Comparison of ENCODE assay signal across 18 cellular contexts in the genomic region with DNA sequence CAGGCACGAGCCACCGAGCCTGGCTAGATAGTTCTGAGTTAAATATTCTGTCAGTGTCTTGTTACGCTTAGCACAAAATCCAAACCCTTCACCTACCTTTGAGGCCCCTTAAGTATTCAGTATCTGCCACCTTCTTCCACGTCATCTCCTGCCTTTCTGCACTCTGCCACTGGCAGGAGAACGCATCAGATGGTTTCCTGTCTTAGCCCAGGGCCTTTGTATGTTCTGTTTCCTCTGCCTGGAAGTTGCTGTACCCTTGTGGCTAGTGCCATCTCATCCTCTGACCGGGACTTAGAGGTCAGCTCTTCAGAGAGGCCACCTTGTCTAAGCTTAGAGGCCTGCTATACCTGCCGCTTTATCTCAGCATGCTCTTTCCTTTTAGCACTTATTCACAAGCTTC.
DNase-seq lines count a peak whose midpoint lies in the region; ATAC-seq and TF ChIP-seq lines count a peak whose summit lies in the region.
"Had no signal": no experiment of that assay in that cellular context is flagged by ENCODE, and none has a peak within 500 bp of the region (broad histone marks: within the 10 kb centered on the region; RNA-seq: fewer than 3 reads in every experiment).

No MANE protein-coding gene starts in this region.

- POLR2A ChIA-PET in CD4-positive, alpha-beta T cell (lab: Charles Lee), result interaction anchor here (0.6 to 1.0 kb wide), 4 partner anchors 10 to 249 kb away, joined by 3 to 4 read pairs (median 3); no protein-coding TSS in a partner anchor
- POLR2A ChIA-PET in CD8-positive, alpha-beta memory T cell (lab: Charles Lee), result interaction anchor here (0.6 to 0.7 kb wide), 2 partner anchors 12 to 17 kb away, joined by 3 to 4 read pairs; no protein-coding TSS in a partner anchor

- peaks cover 11% of the 10 kb centered on the region for H3K4me1 Mint-ChIP-seq in CD4-positive, alpha-beta T cell (ENCODE audit: low read depth)
- H3K4me1 Mint-ChIP-seq in CD8-positive, alpha-beta memory T cell, result peaks cover 12 to 23% (median 16%) of the 10 kb centered on the region in 3 donors
- peaks cover 7% of the 10 kb centered on the region for H3K4me1 Mint-ChIP-seq in neural crest cell

- ATAC-seq in CD4-positive, alpha-beta T cell (ENCODE audit: poor library complexity), result peak; percentile 34
- no peak for ATAC-seq in GM19463 (IDR thresholded peaks at IDR 0.05; ENCODE audit: unreplicated experiment)

- no peak overlapping the region for H3K27ac ChIP-seq in CD4-positive, alpha-beta T cell (ENCODE audit: low read depth, low read length)
- H3K27ac ChIP-seq in CD8-positive, alpha-beta memory T cell (ENCODE audit: low read depth, low read length), result no peak overlapping the region
- H3K27ac ChIP-seq in adrenal gland (peak overlapping the region in 3 of 5 donors; percentile 42 to 72 (median 51)), tibial artery (no peak overlapping the region)
- H3K27ac ChIP-seq: KMS-11 had no signal

- H3K36me3 ChIP-seq in CD8-positive, alpha-beta memory T cell (ENCODE audit: insufficient read depth, low read length), result no peaks in the 10 kb centered on the region
- H3K36me3 ChIP-seq in adrenal gland (replicated peaks in 1 of 2), result no peaks in the 10 kb centered on the region
- H3K36me3 ChIP-seq in tibial artery, result no peaks in the 10 kb centered on the region
- H3K36me3 ChIP-seq: ascending aorta had no signal

- H3K4me3 Mint-ChIP-seq in CD4-positive, alpha-beta T cell, result no peak overlapping the region
- H3K4me3 Mint-ChIP-seq in CD8-positive, alpha-beta memory T cell, result no peak overlapping the region
- H3K4me3 Mint-ChIP-seq in neural crest cell, result no peak overlapping the region
- H3K4me3 Mint-ChIP-seq: H9; stimulated activated naive CD8-positive, alpha-beta T cell treated with anti-CD3 and anti-CD28 coated beads, Interleukin-15, Interleukin-2, amounts not matched to agents 100 ng/mL and 50 ng/mL, for 24 hours had no signal

- H3K9me3 Mint-ChIP-seq in CD4-positive, alpha-beta T cell, result no peaks in the 10 kb centered on the region
- H3K9me3 Mint-ChIP-seq in CD8-positive, alpha-beta memory T cell, result no peaks in the 10 kb centered on the region
- no peaks in the 10 kb centered on the region for H3K9me3 Mint-ChIP-seq in neural crest cell
- H3K9me3 Mint-ChIP-seq: H9; stimulated activated naive CD8-positive, alpha-beta T cell treated with anti-CD3 and anti-CD28 coated beads, Interleukin-15, Interleukin-2, amounts not matched to agents 100 ng/mL and 50 ng/mL, for 24 hours had no signal

- no peaks in the 10 kb centered on the region for H3K27me3 Mint-ChIP-seq in CD4-positive, alpha-beta T cell
- H3K27me3 Mint-ChIP-seq in CD8-positive, alpha-beta memory T cell, result no peaks in the 10 kb centered on the region
- no peaks in the 10 kb centered on the region for H3K27me3 Mint-ChIP-seq in neural crest cell (ENCODE audit: low read depth)
- H3K27me3 Mint-ChIP-seq: stimulated activated naive CD8-positive, alpha-beta T cell treated with anti-CD3 and anti-CD28 coated beads, Interleukin-15, Interleukin-2, amounts not matched to agents 100 ng/mL and 50 ng/mL, for 24 hours had no signal

- no peak for TF ChIP-seq CTCF in CD4-positive, alpha-beta T cell (IDR thresholded peaks at IDR 0.05)
- TF ChIP-seq CTCF in adrenal gland (IDR thresholded peaks at IDR 0.05), result no peak
- no peak for TF ChIP-seq CTCF in neural crest cell (conservative IDR thresholded peaks at IDR 0.05)
- no peak for TF ChIP-seq CTCF in tibial artery (IDR thresholded peaks at IDR 0.05)

- no peaks in the 10 kb centered on the region for H3K27me3 ChIP-seq in CD4-positive, alpha-beta T cell (ENCODE audit: control insufficient read depth, insufficient read depth, low read length)
- H3K27me3 ChIP-seq in CD8-positive, alpha-beta memory T cell (ENCODE audit: insufficient read depth, low read length, poor library complexity, severe bottlenecking), result no peaks in the 10 kb centered on the region
- H3K27me3 ChIP-seq in adrenal gland (no peaks in the 10 kb centered on the region), tibial artery (no peaks in the 10 kb centered on the region)
- H3K27me3 ChIP-seq: ascending aorta had no signal

- H3K27ac Mint-ChIP-seq in CD4-positive, alpha-beta T cell, result peak overlapping the region; percentile 15
- peak overlapping the region in 6 of 8 donors; percentile 32 to 87 (median 48) for H3K27ac Mint-ChIP-seq in CD8-positive, alpha-beta memory T cell
- H3K27ac Mint-ChIP-seq in neural crest cell (ENCODE audit: unreplicated experiment), result peak overlapping the region; percentile 73
- H3K27ac Mint-ChIP-seq: H9 had no signal

- CTCF ChIA-PET in CD4-positive, alpha-beta T cell (lab: Charles Lee), result no interaction called here
- CTCF ChIA-PET in CD8-positive, alpha-beta memory T cell (lab: Charles Lee), result interaction anchor here (2.5 kb wide), 1 partner anchor 37 kb away, joined by 8 read pairs; no protein-coding TSS in a partner anchor

- no peaks in the 10 kb centered on the region for H3K9me3 ChIP-seq in CD4-positive, alpha-beta T cell (ENCODE audit: control insufficient read depth, low read length)
- H3K9me3 ChIP-seq in CD8-positive, alpha-beta memory T cell (ENCODE audit: low read length), result no peaks in the 10 kb centered on the region
- H3K9me3 ChIP-seq in adrenal gland (replicated peaks in 1 of 3), result no peaks in the 10 kb centered on the region
- no peaks in the 10 kb centered on the region for H3K9me3 ChIP-seq in tibial artery
- H3K9me3 ChIP-seq: ascending aorta had no signal

- TF ChIP-seq POLR2A in adrenal gland (IDR thresholded peaks at IDR 0.05), result no peak

- no peak for DNase-seq in CD4-positive, alpha-beta T cell
- DNase-seq in CD8-positive, alpha-beta memory T cell, result peak in 1 of 5 donors; percentile 29
- DNase-seq in adrenal gland, result no peak
- DNase-seq in neural crest cell (ENCODE audit: low read depth, low spot score), result no peak
- no peak for DNase-seq in tibial artery
- DNase-seq in stimulated activated CD4-positive, alpha-beta T cell treated with anti-CD3 and anti-CD28 coated beads, Interleukin-15, amount 100 ng/mL, for 24 hours, result no peak
- DNase-seq: activated effector memory CD4-positive, alpha-beta T cell treated with Interleukin-2 at 50 U/mL for 16 hours; H9; hypothalamus; midbrain; NCI-H1048; NCI-H2081 treated with DMSO at 0.1 percent for 48 hours; NCI-H510A; RPMI8226 had no signal

- H3K4me3 ChIP-seq in CD8-positive, alpha-beta memory T cell (ENCODE audit: low read length), result no peak overlapping the region
- H3K4me3 ChIP-seq in adrenal gland (no peak overlapping the region), tibial artery (no peak overlapping the region)
- H3K4me3 ChIP-seq: ascending aorta had no signal

- intact Hi-C loops in CD4-positive, alpha-beta T cell (cut with DNase I, micrococcal nuclease), result no loop called here
- intact Hi-C loops in adrenal gland (cut with DNase I) (no loop called here), tibial artery (cut with DNase I; ENCODE audit: low total_unique reads) (no loop called here)

- peaks cover 2% of the 10 kb centered on the region for H3K4me1 ChIP-seq in CD8-positive, alpha-beta memory T cell (ENCODE audit: insufficient read depth, low read length)
- peaks cover 14 to 49% of the 10 kb centered on the region in 2 donors for H3K4me1 ChIP-seq in adrenal gland (replicated peaks in 1 of 2)
- H3K4me1 ChIP-seq in tibial artery, result peaks cover 0 to 20% (median 15%) of the 10 kb centered on the region in 4 donors

- peaks cover 9% of the 10 kb centered on the region for H3K36me3 Mint-ChIP-seq in CD4-positive, alpha-beta T cell (ENCODE audit: low read depth)
- H3K36me3 Mint-ChIP-seq in CD8-positive, alpha-beta memory T cell, result peaks cover 2 to 24% (median 3%) of the 10 kb centered on the region in 3 donors
- no peaks in the 10 kb centered on the region for H3K36me3 Mint-ChIP-seq in neural crest cell (ENCODE audit: low read depth)

- WGBS in adrenal gland, 4 donors, result 81 to 92% (median 87%) methylated on average over 7 of the region's 7 CpGs

Comparison
In these comparisons a context has a peak if more than half of its experiments do, and no peak if none do; other contexts are left out.
1. H3K27ac ChIP-seq: peak in adrenal gland (3 of 5); none in CD4-positive, alpha-beta T cell (single experiment), CD8-positive, alpha-beta memory T cell (single experiment) and tibial artery (0 of 2).
2. H3K27ac Mint-ChIP-seq: peak in every context shown above with its lines; median percentile 73 in neural crest cell; 48 in CD8-positive, alpha-beta memory T cell; 15 in CD4-positive, alpha-beta T cell.